ENCODE assay signal across 26 cellular contexts in the genomic region with DNA sequence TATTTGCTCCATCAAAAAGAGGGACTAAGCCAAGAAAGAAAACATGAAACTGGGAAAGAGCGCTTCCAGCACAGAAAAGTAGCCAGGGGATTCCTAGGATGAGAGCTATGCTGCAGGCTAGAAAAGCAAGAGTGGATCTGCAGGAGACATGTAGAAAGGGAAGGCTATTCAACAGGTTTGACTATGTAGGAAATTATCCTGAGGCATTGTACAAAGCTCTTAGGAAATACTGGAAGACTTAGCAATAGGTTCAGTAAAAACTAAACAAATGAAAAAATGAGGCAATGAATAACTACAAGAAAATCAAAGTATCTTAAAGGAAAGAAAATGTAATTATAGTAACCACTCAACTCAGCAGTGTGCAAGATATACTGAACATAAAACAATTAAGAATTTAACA.
"Had no signal": no experiment of that assay in that cellular context is flagged by ENCODE, and none has a peak within 500 bp of the region (broad histone marks: within the 10 kb centered on the region; RNA-seq: fewer than 3 reads in every experiment).

No MANE protein-coding gene starts in this region.

- H3K27ac Mint-ChIP-seq: memory B cell, mesothelial cell of epicardium had no signal

- H3K4me1 ChIP-seq: left lung had no signal

- H3K9me3 ChIP-seq: esophagus squamous epithelium, gastrocnemius medialis, heart right ventricle, left lung, lower lobe of right lung, mucosa of descending colon had no signal

- H3K27ac ChIP-seq: coronary artery, dorsolateral prefrontal cortex, epithelial cell of prostate, esophagus squamous epithelium, gastrocnemius medialis, heart right ventricle, left lung, lower lobe of right lung had no signal

- H3K4me3 ChIP-seq: coronary artery, dorsolateral prefrontal cortex, esophagus squamous epithelium, gastrocnemius medialis, heart right ventricle, left lung, lower lobe of right lung, mucosa of descending colon had no signal

- H3K4me3 Mint-ChIP-seq: memory B cell, mesothelial cell of epicardium had no signal

- FAIRE-seq: colon, endothelial cell of umbilical vein, islet of Langerhans, keratinocyte had no signal

- H3K27me3 Mint-ChIP-seq: memory B cell had no signal

- H3K27me3 ChIP-seq: dorsolateral prefrontal cortex, esophagus squamous epithelium, gastrocnemius medialis, heart right ventricle, left lung had no signal

- H3K36me3 ChIP-seq: esophagus squamous epithelium, gastrocnemius medialis, heart right ventricle, left lung, lower lobe of right lung had no signal

- DNase-seq: dermis blood vessel endothelial cell; dorsolateral prefrontal cortex; effector CD4-positive, alpha-beta T cell; effector memory CD4-positive, alpha-beta T cell; erythroblast; esophagus squamous epithelium; foreskin fibroblast; foreskin melanocyte; gastrocnemius medialis; glutamatergic neuron; heart right ventricle; hippocampal formation; left cardiac atrium; left lung; left ventricle myocardium superior; lower lobe of right lung; mucosa of descending colon had no signal

- H3K36me3 Mint-ChIP-seq: mesothelial cell of epicardium had no signal

- ATAC-seq: esophagus mucosa, gastrocnemius medialis, heart right ventricle, left cardiac atrium, left lung, left ventricle myocardium superior, lower lobe of right lung, mucosa of descending colon had no signal
